8 cellular contexts compared by ENCODE assay signal in genomic region chr1:9651220-9651564, GRCh38. TPM values are rescaled to one million over a fixed set of nuclear protein-coding genes. Genes with fewer than 3 reads are reported as not detected.
DNase-seq lines count a peak whose midpoint lies in the region; ATAC-seq and TF ChIP-seq lines count a peak whose summit lies in the region.

No MANE protein-coding gene starts in this region.

- H3K79me2 ChIP-seq in MM.1S (ENCODE audit: low read length), result no peaks in the 10 kb centered on the region

- H3K27me3 Mint-ChIP-seq in CD14-positive monocyte (ENCODE audit: low read depth in 3 of 3), result peaks cover 0 to 2% (median 0%) of the 10 kb centered on the region in 3 donors
- H3K27me3 Mint-ChIP-seq in dendritic cell treated with granulocyte-macrophage colony-stimulating factor and Interleukin-4, amounts not matched to agents 40 ng/mL and 50 ng/mL, for 4 days, result no peaks in the 10 kb centered on the region
- H3K27me3 Mint-ChIP-seq in neural crest cell (ENCODE audit: low read depth), result peaks cover 67% of the 10 kb centered on the region

- ATAC-seq in HG03342 (IDR thresholded peaks at IDR 0.05; ENCODE audit: unreplicated experiment), result no peak

- H3K9me3 Mint-ChIP-seq in CD14-positive monocyte (no peaks in the 10 kb centered on the region), neural crest cell (no peaks in the 10 kb centered on the region)
- H3K9me3 Mint-ChIP-seq in dendritic cell treated with granulocyte-macrophage colony-stimulating factor and Interleukin-4, amounts not matched to agents 40 ng/mL and 50 ng/mL, for 4 days, result no peaks in the 10 kb centered on the region

- no peaks in the 10 kb centered on the region for H4K20me1 ChIP-seq in MM.1S (ENCODE audit: insufficient read depth, low read length)

- peak overlapping the region; percentile 81 to 94 (median 91) for H3K27ac Mint-ChIP-seq in CD14-positive monocyte
- peak overlapping the region; percentile 92 for H3K27ac Mint-ChIP-seq in dendritic cell treated with granulocyte-macrophage colony-stimulating factor and Interleukin-4, amounts not matched to agents 40 ng/mL and 50 ng/mL, for 4 days
- H3K27ac Mint-ChIP-seq in neural crest cell (ENCODE audit: unreplicated experiment), result peak overlapping the region; percentile 73

- intact Hi-C loops in CD14-positive monocyte (cut with micrococcal nuclease), result loop anchor here (5.0 kb wide), 2 partner anchors 36 to 66 kb away; no protein-coding TSS in a partner anchor
- intact Hi-C loops in dendritic cell treated with granulocyte-macrophage colony-stimulating factor and Interleukin-4, amounts not matched to agents 40 ng/mL and 50 ng/mL, for 4 days (cut with micrococcal nuclease), result loop anchor here (5.0 kb wide), 1 partner anchor 36 kb away; no protein-coding TSS in a partner anchor

- H3K4me3 Mint-ChIP-seq in CD14-positive monocyte (peak overlapping the region; percentile 96 to 99), neural crest cell (peak overlapping the region; percentile 84)
- H3K4me3 Mint-ChIP-seq in dendritic cell treated with granulocyte-macrophage colony-stimulating factor and Interleukin-4, amounts not matched to agents 40 ng/mL and 50 ng/mL, for 4 days, result peak overlapping the region; percentile 92

- no peaks in the 10 kb centered on the region for H3K4me1 ChIP-seq in MM.1S (ENCODE audit: low read length)

- no peaks in the 10 kb centered on the region for H3K9me2 ChIP-seq in MM.1S (replicated peaks; ENCODE audit: insufficient read depth, low read length)

- no peaks in the 10 kb centered on the region for H3K36me3 Mint-ChIP-seq in CD14-positive monocyte
- H3K36me3 Mint-ChIP-seq in dendritic cell treated with granulocyte-macrophage colony-stimulating factor and Interleukin-4, amounts not matched to agents 40 ng/mL and 50 ng/mL, for 4 days (ENCODE audit: low read depth), result peaks cover 27% of the 10 kb centered on the region
- H3K36me3 Mint-ChIP-seq in neural crest cell (ENCODE audit: low read depth), result no peaks in the 10 kb centered on the region

- H3K27me3 ChIP-seq in MM.1S (replicated peaks; ENCODE audit: insufficient read depth, low read length), result peaks cover 83% of the 10 kb centered on the region

- peaks cover 2% of the 10 kb centered on the region; the same call in 1 of the 2 replicates for H3F3A ChIP-seq in MM.1S (ENCODE audit: insufficient read depth, low read length)

- no peak overlapping the region for H3K4me2 ChIP-seq in MM.1S (ENCODE audit: low read depth, low read length)

- TF ChIP-seq CTCF in CD14-positive monocyte (IDR thresholded peaks at IDR 0.05) (no peak), neural crest cell (conservative IDR thresholded peaks at IDR 0.05) (no peak), MM.1S (IDR thresholded peaks at IDR 0.05; ENCODE audit: low read length) (no peak)

- H3K4me1 Mint-ChIP-seq in CD14-positive monocyte, result peaks cover 62% of the 10 kb centered on the region
- H3K4me1 Mint-ChIP-seq in dendritic cell treated with granulocyte-macrophage colony-stimulating factor and Interleukin-4, amounts not matched to agents 40 ng/mL and 50 ng/mL, for 4 days (ENCODE audit: low read depth), result peaks cover 66% of the 10 kb centered on the region
- peaks cover 4% of the 10 kb centered on the region for H3K4me1 Mint-ChIP-seq in neural crest cell

- H2AFZ ChIP-seq in MM.1S (ENCODE audit: low read length), result no peak overlapping the region

- no peaks in the 10 kb centered on the region for H3K36me3 ChIP-seq in KOPT-K1 (ENCODE audit: insufficient read depth, low read length)
- H3K36me3 ChIP-seq in MM.1S (replicated peaks; ENCODE audit: insufficient read depth, low read length), result no peaks in the 10 kb centered on the region

- no peaks in the 10 kb centered on the region for H3K9me3 ChIP-seq in KOPT-K1 (ENCODE audit: insufficient read depth, low read length, poor library complexity, severe bottlenecking)
- no peaks in the 10 kb centered on the region for H3K9me3 ChIP-seq in MM.1S (replicated peaks; ENCODE audit: insufficient read depth, low read length)

- H3K27ac ChIP-seq in KOPT-K1 (ENCODE audit: low read depth, low read length, poor library complexity, severe bottlenecking) (peak overlapping the region; percentile 92), MM.1S (ENCODE audit: low read length) (no peak overlapping the region)

- H3K4me3 ChIP-seq in MM.1S (ENCODE audit: low read length), result no peak overlapping the region

- no peak overlapping the region for H3K9ac ChIP-seq in MM.1S (ENCODE audit: low read length)

- DNase-seq in CD14-positive monocyte (ENCODE audit: low spot score), result no peak
- DNase-seq in neural crest cell (ENCODE audit: low read depth, low spot score), result no peak
- no peak for DNase-seq in NCI-H1436 (lab: John Stamatoyannopoulos, UW)
- DNase-seq in NOMO-1 treated with DMSO at 0.1 percent for 48 hours (lab: John Stamatoyannopoulos, UW; ENCODE audit: unreplicated experiment), result no peak
- DNase-seq in MM.1S, result no peak

RNA-seq across cellular contexts. Expression of gene PIK3CD, which starts 0.3 kb away (rescaled TPM):
- polyA plus RNA-seq in CD14-positive monocyte, result 10 to 100 TPM; 33.2 to 52.2 TPM
- 1.2 and 1.9 TPM in 2 replicates for total RNA-seq in neural crest cell
